ENCODE assay signal across 1 cellular context in genomic region chr3:126414406-126414805, GRCh38.
TF ChIP-seq lines count a peak whose summit lies in the region.

No MANE protein-coding gene starts in this region.

TF ChIP-seq in H1, 55 proteins besides CTCF, POLR2A, EP300 and RAD21:
- TF ChIP-seq TEAD4 (IDR thresholded peaks at IDR 0.05; ENCODE audit: low read depth, low read length), result no peak
- TF ChIP-seq RBBP5 (IDR thresholded peaks at IDR 0.05; ENCODE audit: borderline replicate concordance, low read depth, low read length), result no peak
- no peak for TF ChIP-seq HDAC6 (IDR thresholded peaks at IDR 0.05; ENCODE audit: low read depth, low read length)
